ENCODE assay signal across 8 cellular contexts in the genomic region with DNA sequence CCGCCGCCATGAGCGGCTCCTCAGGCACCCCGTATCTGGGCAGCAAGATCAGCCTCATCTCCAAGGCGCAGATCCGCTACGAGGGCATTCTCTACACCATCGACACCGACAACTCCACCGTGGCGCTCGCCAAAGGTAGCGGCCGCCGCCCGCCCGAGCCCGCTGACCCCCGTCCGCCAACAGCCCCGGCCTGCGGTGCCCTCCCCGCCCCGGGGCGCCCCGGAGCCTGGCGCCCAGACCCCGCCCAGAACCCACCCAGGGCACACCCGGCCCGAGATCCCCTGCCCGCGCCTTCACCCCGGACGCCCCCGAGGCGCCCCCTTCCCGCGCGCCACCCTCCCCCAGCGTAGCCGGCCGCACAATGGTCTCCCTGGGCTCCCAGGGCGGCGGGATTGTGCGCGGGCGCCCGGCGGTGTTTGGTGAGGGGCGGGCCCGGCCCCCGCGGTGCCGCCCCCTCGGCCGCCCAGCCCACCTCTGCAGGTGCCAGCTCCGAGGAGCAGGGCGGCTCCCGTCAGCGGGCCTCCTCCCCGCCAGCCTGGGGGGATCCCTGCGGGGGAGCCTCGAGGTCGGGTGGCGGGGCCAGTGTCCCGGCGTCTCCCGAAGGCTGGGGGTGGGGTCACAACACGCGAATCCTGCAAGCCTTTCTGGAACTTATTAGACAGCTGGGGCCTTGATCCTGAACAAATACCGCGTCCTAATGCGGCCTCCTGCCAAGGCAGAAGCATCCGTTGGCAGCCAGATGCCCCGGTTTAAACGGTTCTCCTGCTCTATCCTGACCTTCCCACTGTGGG. TPM values are rescaled to one million over a fixed set of nuclear protein-coding genes. Genes with fewer than 3 reads are reported as not detected.
A peak's percentile ranks its signal among the peaks of the same experiment; 100 is the strongest.
DNase-seq lines count a peak whose midpoint lies in the region; ATAC-seq, FAIRE-seq and TF ChIP-seq lines count a peak whose summit lies in the region.

No MANE protein-coding gene starts in this region.

- no peaks in the 10 kb centered on the region; the same call in 1 of the 2 replicates for H3K4me1 ChIP-seq in HUES48 (ENCODE audit: control insufficient read depth, insufficient read depth, low read length)
- peaks cover 0 to 11% (median 3%) of the 10 kb centered on the region in 4 donors for H3K4me1 ChIP-seq in right lobe of liver
- peaks cover 16 to 42% (median 29%) of the 10 kb centered on the region in 4 donors for H3K4me1 ChIP-seq in stomach

- in situ Hi-C loops in KBM-7 (cut with MboI; ENCODE audit: low pct_unique_long_range_greater_than_20kb, low sequenced_read_pairs): no loop called here

- no peak for TF ChIP-seq CTCF in GM20000 (IDR thresholded peaks at IDR 0.05; ENCODE audit: extremely low read depth, missing control alignments)
- no peak for TF ChIP-seq CTCF in bronchial epithelial cell (IDR thresholded peaks at IDR 0.05; ENCODE audit: insufficient read depth, low read length, severe bottlenecking)
- TF ChIP-seq CTCF in right lobe of liver (IDR thresholded peaks at IDR 0.05): no peak
- TF ChIP-seq CTCF in stomach (IDR thresholded peaks at IDR 0.05): no peak

- H3K27me3 ChIP-seq in HUES48 (ENCODE audit: control insufficient read depth, insufficient read depth, low read length) (no peaks in the 10 kb centered on the region), bronchial epithelial cell (ENCODE audit: control insufficient read depth, insufficient read depth, low read length) (peaks cover 2% of the 10 kb centered on the region), right lobe of liver (no peaks in the 10 kb centered on the region), stomach (peaks cover 0 to 22% (median 10%) of the 10 kb centered on the region in 3 donors)

- peak; percentile 30 to 50 (median 38) for ATAC-seq in right lobe of liver

- H3K4me3 ChIP-seq in HUES48 (ENCODE audit: low read depth, low read length) (peak overlapping the region; percentile 80), bronchial epithelial cell (ENCODE audit: low read depth, low read length) (peak overlapping the region; percentile 61), right lobe of liver (peak overlapping the region; percentile 60 to 86 (median 79)), stomach (peak overlapping the region; percentile 87 to 99 (median 96))

- whole genome bisulfite sequencing in right lobe of liver (ENCODE audit: insufficient coverage, low coverage, low lambda C conversion rate, missing lambda C conversion rate): 0% methylated on average over 4 of the region's 76 CpGs
- 0 to 2% (median 1%) methylated on average over 19 to 76 of the region's 76 CpGs for WGBS in stomach, 5 donors

- peak overlapping the region; percentile 64; the same call in 1 of the 2 replicates for H3K9ac ChIP-seq in HUES48 (ENCODE audit: low read depth, low read length)

- H3K36me3 ChIP-seq in HUES48 (ENCODE audit: control insufficient read depth, insufficient read depth, low read length) (peaks cover 40% of the 10 kb centered on the region), bronchial epithelial cell (ENCODE audit: control insufficient read depth, insufficient read depth, low read length) (peaks cover 17% of the 10 kb centered on the region), right lobe of liver (peaks cover 0 to 37% (median 19%) of the 10 kb centered on the region in 4 donors), stomach (peaks cover 26 to 42% (median 35%) of the 10 kb centered on the region in 4 donors)

- TF ChIP-seq POLR2A in right lobe of liver (IDR thresholded peaks at IDR 0.05): no peak
- no peak for TF ChIP-seq POLR2A in stomach (IDR thresholded peaks at IDR 0.05)

- DNase-seq in DMS53 (lab: John Stamatoyannopoulos, UW): peak; percentile 82
- peak; percentile 72 for DNase-seq in GM20000 (ENCODE audit: low spot score)
- peak; percentile 22 for DNase-seq in T follicular helper cell (ENCODE audit: low read depth)
- DNase-seq in bronchial epithelial cell (ENCODE audit: low read depth): peak; percentile 8
- peak; percentile 67 to 85 (median 83) for DNase-seq in right lobe of liver
- DNase-seq in stomach: peak; percentile 63
- DNase-seq in KBM-7: no peak

- H3K27ac ChIP-seq in HUES48 (ENCODE audit: low read depth, low read length) (peak overlapping the region; percentile 78), right lobe of liver (peak overlapping the region in 2 of 3 donors; percentile 47 to 93), stomach (peak overlapping the region; percentile 83 to 99 (median 94))

- TF ChIP-seq EP300 in stomach (IDR thresholded peaks at IDR 0.05): no peak

- H3K9me3 ChIP-seq in HUES48 (ENCODE audit: control insufficient read depth, insufficient read depth, low read length) (no peaks in the 10 kb centered on the region), right lobe of liver (no peaks in the 10 kb centered on the region), stomach (no peaks in the 10 kb centered on the region)

- intact Hi-C loops in right lobe of liver (cut with DNase I) (no loop called here), stomach (cut with DNase I; ENCODE audit: low total_unique reads) (no loop called here)

- FAIRE-seq in bronchial epithelial cell (lab: Jason Lieb, UNC): no peak

RNA-seq across cellular contexts. Expression of a gene that starts 0.6 kb away (rescaled TPM):
- 64.4 and 85.8 TPM in 2 replicates for total RNA-seq in bronchial epithelial cell
- 10 to 100 TPM in 5 of 6 experiments, 1 to 10 TPM in 1; 9.5 to 19.8 (median 14.2) TPM for total RNA-seq in right lobe of liver
- 10 to 100 TPM in 4 of 5 donors, under 1 TPM in 1; 0.58 to 27.2 (median 15.6) TPM for total RNA-seq in stomach
- polyA plus RNA-seq in stomach: 10 to 100 TPM; 14.1 to 18.0 (median 14.9) TPM

RNA-seq across cellular contexts. Expression of a gene that starts 20.3 kb away (rescaled TPM):
- 516 and 626 TPM in 2 replicates for total RNA-seq in bronchial epithelial cell
- 100 to 1,000 TPM; 108 to 268 (median 116) TPM for total RNA-seq in right lobe of liver
- 100 to 1,000 TPM; 119 to 202 (median 140) TPM for total RNA-seq in stomach
- 100 to 1,000 TPM; 245 to 280 (median 247) TPM for polyA plus RNA-seq in stomach

RNA-seq across cellular contexts. Expression of a gene that starts 20.7 kb away (rescaled TPM):
- 8.7 and 10.8 TPM in 2 replicates for total RNA-seq in bronchial epithelial cell
- total RNA-seq in right lobe of liver: 10 to 100 TPM; 14.1 to 26.5 (median 23.7) TPM
- 10 to 100 TPM in 3 of 5 donors, 1 to 10 TPM in 2; 5.8 to 34.8 (median 13.0) TPM for total RNA-seq in stomach
- polyA plus RNA-seq in stomach: 1 to 10 TPM; 5.5 to 9.6 (median 6.1) TPM

RNA-seq across cellular contexts. Expression of a gene that starts 57.2 kb away (rescaled TPM):
- total RNA-seq in bronchial epithelial cell (3.2 and 5.2 TPM in 2 replicates), right lobe of liver (10 to 100 TPM in 4 of 6 experiments, 1 to 10 TPM in 2; 9.0 to 13.0 (median 11.3) TPM), stomach (10 to 100 TPM in 4 of 5 donors, 1 to 10 TPM in 1; 9.5 to 33.9 (median 22.6) TPM)
- polyA plus RNA-seq in stomach: 1 to 10 TPM; 3.2 to 4.3 (median 3.8) TPM

RNA-seq across cellular contexts. Expression of a gene that starts 60.0 kb away (rescaled TPM):
- total RNA-seq in bronchial epithelial cell (22.5 and 24.0 TPM in 2 replicates), right lobe of liver (10 to 100 TPM; 27.0 to 45.6 (median 31.8) TPM), stomach (10 to 100 TPM; 13.6 to 77.9 (median 22.8) TPM)
- polyA plus RNA-seq in stomach: 10 to 100 TPM; 14.7 to 28.2 (median 19.8) TPM
